8 cellular contexts compared by ENCODE assay signal in the genomic region with DNA sequence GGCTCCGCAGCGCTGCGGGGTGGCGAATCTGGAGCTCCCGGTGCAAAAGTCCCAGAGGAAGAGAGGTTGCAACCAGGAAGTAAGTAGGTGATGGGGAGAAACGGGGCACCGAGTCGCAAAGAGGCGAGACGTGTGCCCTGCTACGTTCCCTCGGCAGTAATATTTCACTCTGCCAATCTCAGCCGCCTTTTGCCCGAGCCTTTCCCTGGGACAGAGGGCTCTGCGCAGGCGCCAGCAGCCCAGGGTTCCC. TPM values are rescaled to one million over a fixed set of nuclear protein-coding genes. Genes with fewer than 3 reads are reported as not detected.
A peak's percentile ranks its signal among the peaks of the same experiment; 100 is the strongest.
DNase-seq lines count a peak whose midpoint lies in the region; ATAC-seq and TF ChIP-seq lines count a peak whose summit lies in the region.

A gene (minus strand): TSS at position 171 of the 250 bp plus-strand sequence. CDS start 495 bp downstream, outside the sequence.

- TF ChIP-seq POLR2A in GM18526 (IDR thresholded peaks at IDR 0.05; ENCODE audit: extremely low read depth, insufficient read length), result peak; percentile 61

- peak within 1 kb of the TSS; percentile 80 for H3K4me3 ChIP-seq in WERI-Rb-1 (ENCODE audit: low read depth, low read length)
- H3K4me3 ChIP-seq in rectal smooth muscle tissue (ENCODE audit: low read length), result peak within 1 kb of the TSS; percentile 94

- H3K9ac ChIP-seq in rectal smooth muscle tissue (ENCODE audit: low read length), result peak within 1 kb of the TSS; percentile 82

- no peaks in the 10 kb centered on the region for H3K9me3 ChIP-seq in WERI-Rb-1 (ENCODE audit: severe bottlenecking)

- intact Hi-C loops in Right ventricle myocardium inferior (cut with DNase I), result loop anchor here (10.0 kb wide), 1 partner anchor 244 kb away; no protein-coding TSS in a partner anchor

- H3K27me3 ChIP-seq in WERI-Rb-1 (ENCODE audit: insufficient read depth, low read depth, severe bottlenecking), result no peaks in the 10 kb centered on the region
- no peaks in the 10 kb centered on the region for H3K27me3 ChIP-seq in rectal smooth muscle tissue (ENCODE audit: control insufficient read depth, insufficient read depth, low read length)

- ATAC-seq in Right ventricle myocardium inferior (no peak), GM21737 (IDR thresholded peaks at IDR 0.05; ENCODE audit: unreplicated experiment) (no peak)

- peaks cover 58% of the 10 kb centered on the region for H3K4me1 ChIP-seq in rectal smooth muscle tissue (ENCODE audit: control insufficient read depth, insufficient read depth, low read length)

- DNase-seq in WERI-Rb-1 (no peak), Right ventricle myocardium inferior (ENCODE audit: missing footprints) (no peak), DMS53 treated with DMSO at 0.1 percent for 48 hours (lab: John Stamatoyannopoulos, UW; ENCODE audit: unreplicated experiment) (no peak), SHP77 (lab: John Stamatoyannopoulos, UW) (no peak), amniotic stem cell (lab: John Stamatoyannopoulos, UW) (no peak)

- H3K27ac ChIP-seq in WERI-Rb-1 (peak within 1 kb of the TSS; percentile 37), rectal smooth muscle tissue (ENCODE audit: low read depth, low read length) (peak within 1 kb of the TSS; percentile 95)

- no peak for TF ChIP-seq CTCF in WERI-Rb-1 (IDR thresholded peaks at IDR 0.05; ENCODE audit: low read depth, low read length)

- H3K36me3 ChIP-seq in WERI-Rb-1, result peaks cover 17% of the 10 kb centered on the region
- H3K36me3 ChIP-seq in rectal smooth muscle tissue (ENCODE audit: control insufficient read depth, insufficient read depth, low read length), result peaks cover 16% of the 10 kb centered on the region

RNA-seq across cellular contexts. Expression of the gene that starts here (rescaled TPM):
- total RNA-seq in Right ventricle myocardium inferior, result 24.9 TPM
